Comparison of ENCODE assay signal across 24 cellular contexts in the genomic region with DNA sequence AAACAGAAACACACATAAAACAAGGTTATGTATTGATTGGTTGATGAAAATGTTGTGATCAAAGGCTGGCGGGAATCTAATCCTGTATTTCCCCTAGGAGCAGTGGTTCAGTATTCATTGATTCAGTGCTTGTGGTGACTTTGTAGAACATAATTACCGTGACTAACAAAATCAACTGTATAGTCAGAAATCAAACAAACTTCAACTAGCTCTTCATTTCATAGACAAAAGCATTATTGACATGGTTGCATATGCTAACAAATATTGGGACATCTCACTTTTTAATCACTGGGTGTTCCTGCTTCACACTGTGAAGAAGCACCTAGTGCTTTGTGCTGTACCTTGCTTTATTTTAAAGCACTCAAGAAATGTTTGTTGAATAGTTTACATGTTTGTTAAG.
"Had no signal": no experiment of that assay in that cellular context is flagged by ENCODE, and none has a peak within 500 bp of the region (broad histone marks: within the 10 kb centered on the region; RNA-seq: fewer than 3 reads in every experiment).

No MANE protein-coding gene starts in this region.

- H3K9me3 ChIP-seq: ascending aorta, left lung, right lobe of liver, thyroid gland, upper lobe of right lung had no signal

- H3K4me1 ChIP-seq: ascending aorta, foreskin keratinocyte, left lung, neural progenitor cell, right lobe of liver, thyroid gland, upper lobe of right lung had no signal

- H3K27ac ChIP-seq: ascending aorta, brain microvascular endothelial cell, foreskin keratinocyte, hepatocyte, left lung, neural progenitor cell, right lobe of liver, skin epidermis, thyroid gland, upper lobe of right lung, VCaP had no signal

- DNase-seq: activated CD4-positive, alpha-beta memory T cell treated with anti-CD3 and anti-CD28 coated beads, Interleukin-2, amount 10 ng/mL, durations not matched to agents 7 days and 5 days; activated CD4-positive, alpha-beta T cell treated with anti-CD3 and anti-CD28 coated beads, Interleukin-2, amount 10 ng/mL, durations not matched to agents 24 days and 14 days; activated gamma-delta T cell treated with Interleukin-2 at 50 U/mL for 16 hours; brain microvascular endothelial cell; caudate nucleus; dermis blood vessel endothelial cell; effector CD8-positive, alpha-beta T cell; foreskin keratinocyte; immature natural killer cell; left lung; naive thymus-derived CD8-positive, alpha-beta T cell; posterior cingulate gyrus; right lobe of liver; stimulated activated CD4-positive, alpha-beta T cell treated with anti-CD3 and anti-CD28 coated beads, Interleukin-1b, Interleukin-23, amount 100 ng/mL, for 48 hours; substantia nigra; thyroid gland; upper lobe of right lung had no signal

- H3K27me3 ChIP-seq: ascending aorta, brain microvascular endothelial cell, foreskin keratinocyte, hepatocyte, left lung, neural progenitor cell, right lobe of liver, thyroid gland, upper lobe of right lung had no signal

- H3K4me3 ChIP-seq: ascending aorta, hepatocyte, left lung, neural progenitor cell, right lobe of liver, skin epidermis, thyroid gland, upper lobe of right lung had no signal

- ATAC-seq: activated CD4-positive, CD25-positive, alpha-beta regulatory T cell treated with anti-CD3 and anti-CD28 coated beads, Interleukin-2, amount 50 U/mL, for 24 hours; activated naive CD4-positive, alpha-beta T cell treated with anti-CD3 and anti-CD28 coated beads, Interleukin-2, amount 50 U/mL, for 72 hours; foreskin keratinocyte; left lung; naive thymus-derived CD8-positive, alpha-beta T cell; right lobe of liver; upper lobe of right lung had no signal
